ENCODE assay signal across 8 cellular contexts in genomic region chr11:63680842-63681207, GRCh38. TPM values are rescaled to one million over a fixed set of nuclear protein-coding genes. Genes with fewer than 3 reads are reported as not detected.
DNase-seq lines count a peak whose midpoint lies in the region; ATAC-seq and TF ChIP-seq lines count a peak whose summit lies in the region.

No MANE protein-coding gene starts in this region.

- H3K27ac ChIP-seq in CD8-positive, alpha-beta memory T cell (ENCODE audit: low read depth, low read length): peak overlapping the region; percentile 41
- H3K27ac ChIP-seq in esophagus muscularis mucosa (replicated peaks in 1 of 4): peak overlapping the region; percentile 95 to 97 (median 96)

- peaks cover 25 to 30% (median 29%) of the 10 kb centered on the region in 3 donors for H3K4me1 Mint-ChIP-seq in CD8-positive, alpha-beta memory T cell
- H3K4me1 Mint-ChIP-seq in WTC11 (peaks cover 21% of the 10 kb centered on the region), osteocyte (ENCODE audit: unreplicated experiment) (peaks cover 33% of the 10 kb centered on the region)

- H3K9me3 ChIP-seq in CD8-positive, alpha-beta memory T cell (ENCODE audit: low read length): no peaks in the 10 kb centered on the region
- no peaks in the 10 kb centered on the region for H3K9me3 ChIP-seq in esophagus muscularis mucosa

- H3K36me3 Mint-ChIP-seq in CD8-positive, alpha-beta memory T cell: peaks cover 0 to 6% (median 0%) of the 10 kb centered on the region in 3 donors
- H3K36me3 Mint-ChIP-seq in WTC11 (no peaks in the 10 kb centered on the region), osteocyte (ENCODE audit: unreplicated experiment) (no peaks in the 10 kb centered on the region)

- TF ChIP-seq POLR2A in esophagus muscularis mucosa (IDR thresholded peaks at IDR 0.05; ENCODE audit: low read depth): no peak

- no peak for TF ChIP-seq EP300 in esophagus muscularis mucosa (IDR thresholded peaks at IDR 0.05)

- no peaks in the 10 kb centered on the region for H3K27me3 Mint-ChIP-seq in CD8-positive, alpha-beta memory T cell
- H3K27me3 Mint-ChIP-seq in WTC11 (ENCODE audit: low read depth) (no peaks in the 10 kb centered on the region; the same call in none of the 2 replicates), osteocyte (ENCODE audit: unreplicated experiment) (no peaks in the 10 kb centered on the region)

- H3K4me1 ChIP-seq in CD8-positive, alpha-beta memory T cell (ENCODE audit: insufficient read depth, low read length): peaks cover 17% of the 10 kb centered on the region
- H3K4me1 ChIP-seq in esophagus muscularis mucosa: peaks cover 21 to 42% (median 39%) of the 10 kb centered on the region in 4 donors

- no peaks in the 10 kb centered on the region for H3K9me3 Mint-ChIP-seq in CD8-positive, alpha-beta memory T cell
- H3K9me3 Mint-ChIP-seq in WTC11 (no peaks in the 10 kb centered on the region), osteocyte (ENCODE audit: unreplicated experiment) (no peaks in the 10 kb centered on the region)

- TF ChIP-seq CTCF in WTC11 (IDR thresholded peaks at IDR 0.05) (no peak), esophagus muscularis mucosa (IDR thresholded peaks at IDR 0.05) (no peak), osteocyte (IDR thresholded peaks at IDR 0.05) (no peak)

- peak overlapping the region; percentile 88 to 96 (median 93) for H3K4me3 Mint-ChIP-seq in CD8-positive, alpha-beta memory T cell
- peak overlapping the region; percentile 93 for H3K4me3 Mint-ChIP-seq in WTC11
- peak overlapping the region; percentile 91 for H3K4me3 Mint-ChIP-seq in osteocyte (ENCODE audit: unreplicated experiment)

- CTCF ChIA-PET in CD8-positive, alpha-beta memory T cell (lab: Charles Lee): interaction anchor here (2.1 kb wide), 1 partner anchor 10 kb away, joined by 16 read pairs; the partner anchor contains the start of gene ATL3
- CTCF ChIA-PET in WTC11 (lab: Charles Lee): interaction anchor here (2.3 to 3.0 kb wide), 3 partner anchors 10 to 58 kb away, joined by 7 to 25 read pairs (median 8); partner anchors contain the start of gene ATL3

- 10% methylated on average over 10 of the region's 10 CpGs for WGBS in esophagus muscularis mucosa

- POLR2A ChIA-PET in CD8-positive, alpha-beta memory T cell (lab: Charles Lee): interaction anchor here (0.6 to 2.5 kb wide), 2 partner anchors 10 to 19 kb away, joined by 7 to 19 read pairs; partner anchors contain the start of gene ATL3
- POLR2A ChIA-PET in WTC11 (lab: Charles Lee): interaction anchor here (0.5 to 2.5 kb wide), 6 partner anchors 10 to 237 kb away, joined by 3 to 27 read pairs (median 4); partner anchors contain the start of gene ATL3

- intact Hi-C loops in esophagus muscularis mucosa (cut with DNase I): no loop called here

- H3K36me3 ChIP-seq in CD8-positive, alpha-beta memory T cell (ENCODE audit: insufficient read depth, low read length): no peaks in the 10 kb centered on the region
- no peaks in the 10 kb centered on the region for H3K36me3 ChIP-seq in esophagus muscularis mucosa

- H3K4me3 ChIP-seq in CD8-positive, alpha-beta memory T cell (ENCODE audit: low read length): peak overlapping the region; percentile 76
- peak overlapping the region; percentile 74 to 93 (median 90) for H3K4me3 ChIP-seq in esophagus muscularis mucosa

- peak in 1 of 5 donors; percentile 51 for DNase-seq in CD8-positive, alpha-beta memory T cell
- DNase-seq in WTC11 (ENCODE audit: low spot score) (no peak), esophagus muscularis mucosa (ENCODE audit: extremely low spot score) (no peak), osteocyte (ENCODE audit: extremely low spot score, unreplicated experiment) (no peak), Kasumi-1 (lab: John Stamatoyannopoulos, UW) (no peak)

- H3K27me3 ChIP-seq in CD8-positive, alpha-beta memory T cell (ENCODE audit: insufficient read depth, low read length, poor library complexity, severe bottlenecking): no peaks in the 10 kb centered on the region
- H3K27me3 ChIP-seq in esophagus muscularis mucosa: no peaks in the 10 kb centered on the region

- ATAC-seq in HG03108 (IDR thresholded peaks at IDR 0.05; ENCODE audit: unreplicated experiment) (peak; percentile 2), WTC11 (no peak), HG02938 (IDR thresholded peaks at IDR 0.05; ENCODE audit: unreplicated experiment) (no peak), HG02885 (IDR thresholded peaks at IDR 0.05; ENCODE audit: poor library complexity, unreplicated experiment) (no peak)

- peak overlapping the region; percentile 61 to 98 (median 90) for H3K27ac Mint-ChIP-seq in CD8-positive, alpha-beta memory T cell
- H3K27ac Mint-ChIP-seq in WTC11 (peak overlapping the region; percentile 96), osteocyte (ENCODE audit: unreplicated experiment) (peak overlapping the region; percentile 88)

TF ChIP-seq in WTC11, 78 proteins besides CTCF, POLR2A, EP300 and RAD21:
- TF ChIP-seq EMX1 (CRISPR knock-in tag; IDR thresholded peaks at IDR 0.05) (no peak), E2F4 (CRISPR knock-in tag; IDR thresholded peaks at IDR 0.05; ENCODE audit: borderline replicate concordance, low read depth) (no peak), PRDM15 (CRISPR knock-in tag; IDR thresholded peaks at IDR 0.05) (no peak), ATF1 (CRISPR knock-in tag; IDR thresholded peaks at IDR 0.05) (no peak), NR3C1 (CRISPR knock-in tag; conservative IDR thresholded peaks at IDR 0.05; ENCODE audit: low read depth) (no peak), CREM (CRISPR knock-in tag; IDR thresholded peaks at IDR 0.05) (0 out of 2 replicates have a peak, but pooled peaks have one; percentile 11), TEAD1 (CRISPR knock-in tag; IDR thresholded peaks at IDR 0.05) (no peak)

RNA-seq across cellular contexts. Expression of gene RTN3, which starts 0.5 kb away (rescaled TPM):
- 10 to 100 TPM; 46.5 to 48.5 TPM for total RNA-seq in CD8-positive, alpha-beta memory T cell
- polyA plus RNA-seq in CD8-positive, alpha-beta memory T cell: 48.4 TPM
- total RNA-seq in WTC11 (2021) (156 to 167 TPM (median 159 TPM) in 3 replicates), esophagus muscularis mucosa (10 to 100 TPM; 79.5 to 97.4 (median 87.1) TPM), osteocyte (109 and 117 TPM in 2 replicates)

RNA-seq across cellular contexts. Expression of gene ATL3, which starts 9.6 kb away (rescaled TPM):
- 10 to 100 TPM; 41.9 to 42.1 TPM for total RNA-seq in CD8-positive, alpha-beta memory T cell
- 21.5 TPM for polyA plus RNA-seq in CD8-positive, alpha-beta memory T cell
- 28.8 to 32.8 TPM (median 32.1 TPM) in 3 replicates for total RNA-seq in WTC11 (2021)
- total RNA-seq in esophagus muscularis mucosa: 100 to 1,000 TPM; 138 to 202 (median 144) TPM
- total RNA-seq in osteocyte: 96.9 and 107 TPM in 2 replicates
